ENCODE assay signal across 10 cellular contexts in the genomic region with DNA sequence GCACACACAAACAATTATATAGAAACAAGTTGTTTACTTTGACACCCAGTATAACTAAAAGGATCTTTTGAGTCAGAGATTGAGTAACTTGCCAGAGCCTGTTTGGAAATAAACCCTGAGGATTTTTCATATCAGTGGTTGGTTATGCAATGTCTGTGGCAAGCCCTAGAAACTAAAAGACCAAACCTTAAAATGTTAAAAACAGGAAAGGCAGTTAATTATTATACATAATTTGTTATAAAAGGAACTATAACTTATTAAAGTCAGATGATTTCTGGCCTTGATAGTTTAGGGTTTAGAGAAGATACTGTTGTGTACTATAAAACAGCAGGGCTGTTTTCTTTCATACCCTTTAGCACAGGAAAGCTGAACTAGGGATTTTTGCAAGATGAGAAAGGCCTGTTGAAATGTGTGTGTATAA. TPM values are rescaled to one million over a fixed set of nuclear protein-coding genes. Genes with fewer than 3 reads are reported as not detected.
DNase-seq lines count a peak whose midpoint lies in the region; ATAC-seq and TF ChIP-seq lines count a peak whose summit lies in the region.
"Had no signal": no experiment of that assay in that cellular context is flagged by ENCODE, and none has a peak within 500 bp of the region (broad histone marks: within the 10 kb centered on the region; RNA-seq: fewer than 3 reads in every experiment).

No MANE protein-coding gene starts in this region.

- peak overlapping the region; percentile 29 for H3K27ac ChIP-seq in smooth muscle cell (ENCODE audit: low read depth)
- no peak overlapping the region for H3K27ac ChIP-seq in OCI-LY7 (ENCODE audit: low read depth, low read length, poor library complexity, severe bottlenecking)

- H3K27me3 ChIP-seq in smooth muscle cell (ENCODE audit: low read depth) = no peaks in the 10 kb centered on the region

- peaks cover 3% of the 10 kb centered on the region for H3K36me3 ChIP-seq in smooth muscle cell (ENCODE audit: low read depth)
- H3K36me3 ChIP-seq in OCI-LY7 (ENCODE audit: insufficient read depth, low read length) = peaks cover 45% of the 10 kb centered on the region; the same call in 1 of the 2 replicates

- ATAC-seq in HG02678 (IDR thresholded peaks at IDR 0.05; ENCODE audit: unreplicated experiment) = no peak

- BruUV-seq in OCI-LY7 (replicated peaks; lab: Mats Ljungman, UMichigan) = no TSS peak

- H3K4me2 ChIP-seq in smooth muscle cell (peak overlapping the region; percentile 38), OCI-LY7 (ENCODE audit: low read length) (no peak overlapping the region)

- intact Hi-C loops in OCI-LY7 (cut with micrococcal nuclease; ENCODE audit: unreplicated experiment) = no loop called here

- DNase-seq in HFFc6 (peak; percentile 54), glomerular visceral epithelial cell (ENCODE audit: extremely low spot score) (peak; percentile 32), smooth muscle cell (lab: John Stamatoyannopoulos, UW; ENCODE audit: unreplicated experiment) (no peak), OCI-LY7 (ENCODE audit: low spot score) (no peak), progenitor cell of endocrine pancreas (ENCODE audit: low spot score, unreplicated experiment) (no peak), RPMI8226 (no peak)
- DNase-seq in activated CD4-positive, alpha-beta memory T cell treated with anti-CD3 and anti-CD28 coated beads, Interleukin-2, amount 10 ng/mL, durations not matched to agents 7 days and 5 days = no peak
- DNase-seq: activated CD4-positive, alpha-beta T cell treated with anti-CD3 and anti-CD28 coated beads for 4 hours; NCI-H1694 treated with DMSO at 0.1 percent for 48 hours had no signal

- H4K20me1 ChIP-seq in smooth muscle cell (ENCODE audit: low read depth) (no peaks in the 10 kb centered on the region), OCI-LY7 (ENCODE audit: insufficient read depth, low read length) (no peaks in the 10 kb centered on the region)

- H3K79me2 ChIP-seq in smooth muscle cell (ENCODE audit: low read depth) = no peaks in the 10 kb centered on the region
- no peaks in the 10 kb centered on the region for H3K79me2 ChIP-seq in OCI-LY7 (ENCODE audit: insufficient read depth, low read depth, low read length)

- H3K9me3 Mint-ChIP-seq in HFFc6 = no peaks in the 10 kb centered on the region
- no peaks in the 10 kb centered on the region for H3K9me3 Mint-ChIP-seq in activated CD4-positive, alpha-beta memory T cell treated with anti-CD3 and anti-CD28 coated beads, Interleukin-2, amount 10 ng/mL, durations not matched to agents 7 days and 5 days
- no peaks in the 10 kb centered on the region for H3K9me3 Mint-ChIP-seq in progenitor cell of endocrine pancreas (ENCODE audit: low read depth)

- H3K4me3 ChIP-seq in smooth muscle cell (no peak overlapping the region), OCI-LY7 (ENCODE audit: low read depth, low read length, poor library complexity, severe bottlenecking) (no peak overlapping the region)

- H3K4me3 Mint-ChIP-seq in HFFc6 (no peak overlapping the region), progenitor cell of endocrine pancreas (ENCODE audit: low read depth) (no peak overlapping the region)
- no peak overlapping the region for H3K4me3 Mint-ChIP-seq in activated CD4-positive, alpha-beta memory T cell treated with anti-CD3 and anti-CD28 coated beads, Interleukin-2, amount 10 ng/mL, durations not matched to agents 7 days and 5 days

- POLR2A ChIA-PET in activated CD4-positive, alpha-beta memory T cell treated with anti-CD3 and anti-CD28 coated beads, Interleukin-2, amount 10 ng/mL, durations not matched to agents 7 days and 5 days (lab: Charles Lee) = no interaction called here
- POLR2A ChIA-PET in OCI-LY7 (lab: Charles Lee) = no interaction called here

- H3K9me3 ChIP-seq in smooth muscle cell (replicated peaks; ENCODE audit: low read depth) (no peaks in the 10 kb centered on the region), OCI-LY7 (ENCODE audit: low read length) (no peaks in the 10 kb centered on the region)

- H3K36me3 Mint-ChIP-seq in HFFc6 (ENCODE audit: low read depth) = peaks cover 11% of the 10 kb centered on the region; the same call in 1 of the 2 replicates
- peaks cover 31% of the 10 kb centered on the region for H3K36me3 Mint-ChIP-seq in activated CD4-positive, alpha-beta memory T cell treated with anti-CD3 and anti-CD28 coated beads, Interleukin-2, amount 10 ng/mL, durations not matched to agents 7 days and 5 days (ENCODE audit: low read depth)
- peaks cover 15% of the 10 kb centered on the region for H3K36me3 Mint-ChIP-seq in progenitor cell of endocrine pancreas (ENCODE audit: insufficient read depth)

- CTCF ChIA-PET in activated CD4-positive, alpha-beta memory T cell treated with anti-CD3 and anti-CD28 coated beads, Interleukin-2, amount 10 ng/mL, durations not matched to agents 7 days and 5 days (lab: Charles Lee) = no interaction called here
- CTCF ChIA-PET in OCI-LY7 (lab: Charles Lee; ENCODE audit: unreplicated experiment) = no interaction called here

- H3K4me1 ChIP-seq in smooth muscle cell (ENCODE audit: low read depth) (no peaks in the 10 kb centered on the region), OCI-LY7 (ENCODE audit: insufficient read depth, low read length, poor library complexity, severe bottlenecking) (no peaks in the 10 kb centered on the region)

- H3K27ac Mint-ChIP-seq in HFFc6 = peak overlapping the region; percentile 62
- H3K27ac Mint-ChIP-seq in activated CD4-positive, alpha-beta memory T cell treated with anti-CD3 and anti-CD28 coated beads, Interleukin-2, amount 10 ng/mL, durations not matched to agents 7 days and 5 days = peak overlapping the region; percentile 16
- H3K27ac Mint-ChIP-seq in progenitor cell of endocrine pancreas = no peak overlapping the region

- H3K9me2 ChIP-seq in OCI-LY7 (ENCODE audit: insufficient read depth, low read length) = no peaks in the 10 kb centered on the region

- TF ChIP-seq CTCF in HFFc6 (IDR thresholded peaks at IDR 0.05) = no peak
- no peak for TF ChIP-seq CTCF in smooth muscle cell (IDR thresholded peaks at IDR 0.05; ENCODE audit: borderline replicate concordance, insufficient read depth, poor library complexity, severe bottlenecking)
- TF ChIP-seq CTCF in OCI-LY7 (conservative IDR thresholded peaks at IDR 0.05; ENCODE audit: low read length) = no peak
- TF ChIP-seq CTCF in progenitor cell of endocrine pancreas (IDR thresholded peaks at IDR 0.05; ENCODE audit: unreplicated experiment) = no peak

- no peak overlapping the region for H3K9ac ChIP-seq in smooth muscle cell (ENCODE audit: low read depth)

- H2AFZ ChIP-seq in smooth muscle cell (ENCODE audit: low read depth) (no peak overlapping the region), OCI-LY7 (ENCODE audit: low read length) (no peak overlapping the region)

- H3F3A ChIP-seq in smooth muscle cell (ENCODE audit: low read depth) = no peaks in the 10 kb centered on the region

- H3K4me1 Mint-ChIP-seq in HFFc6 (ENCODE audit: low read depth) (peaks cover 10% of the 10 kb centered on the region), progenitor cell of endocrine pancreas (ENCODE audit: low read depth) (no peaks in the 10 kb centered on the region)
- peaks cover 5% of the 10 kb centered on the region for H3K4me1 Mint-ChIP-seq in activated CD4-positive, alpha-beta memory T cell treated with anti-CD3 and anti-CD28 coated beads, Interleukin-2, amount 10 ng/mL, durations not matched to agents 7 days and 5 days

- H3K27me3 Mint-ChIP-seq in HFFc6 (ENCODE audit: insufficient read depth) (no peaks in the 10 kb centered on the region), progenitor cell of endocrine pancreas (no peaks in the 10 kb centered on the region)
- no peaks in the 10 kb centered on the region for H3K27me3 Mint-ChIP-seq in activated CD4-positive, alpha-beta memory T cell treated with anti-CD3 and anti-CD28 coated beads, Interleukin-2, amount 10 ng/mL, durations not matched to agents 7 days and 5 days

RNA-seq across cellular contexts. Expression of a gene that starts 44.1 kb away (rescaled TPM):
- total RNA-seq in HFFc6 (2021; fragmentation: NEBNext Ultra II Directional; extraction: Animal tissue kit (Norgen Biotek cat#: 25700)) = 10 to 100 TPM; 34.5 to 44.6 (median 40.2) TPM
- total RNA-seq in activated CD4-positive, alpha-beta memory T cell treated with anti-CD3 and anti-CD28 coated beads, Interleukin-2, amount 10 ng/mL, durations not matched to agents 7 days and 5 days = 10 to 100 TPM; 41.8 to 44.5 TPM
- total RNA-seq in smooth muscle cell (40.6 and 55.1 TPM in 2 replicates), OCI-LY7 (2022) (24.4 and 25.9 TPM in 2 replicates), progenitor cell of endocrine pancreas (61.7 and 62.8 TPM in 2 replicates)
- polyA plus RNA-seq in smooth muscle cell = 34.5 and 37.7 TPM in 2 replicates
- total RNA-seq in OCI-LY7 (2014; rRNA removed; shearing (Covaris generic)) = 16.9 and 28.0 TPM in 2 replicates

RNA-seq across cellular contexts. Expression of a gene that starts 56.9 kb away (rescaled TPM):
- 1 to 10 TPM; 1.5 to 3.0 (median 2.3) TPM for total RNA-seq in HFFc6 (2021; fragmentation: NEBNext Ultra II Directional; extraction: Animal tissue kit (Norgen Biotek cat#: 25700))
- total RNA-seq in activated CD4-positive, alpha-beta memory T cell treated with anti-CD3 and anti-CD28 coated beads, Interleukin-2, amount 10 ng/mL, durations not matched to agents 7 days and 5 days = 1 to 10 TPM; 1.4 to 1.6 TPM
- 1.5 and 4.3 TPM in 2 replicates for total RNA-seq in smooth muscle cell
- polyA plus RNA-seq in smooth muscle cell = 3.3 and 4.3 TPM in 2 replicates
- 2.8 and 4.0 TPM in 2 replicates for total RNA-seq in OCI-LY7 (2014; rRNA removed; shearing (Covaris generic))
- 7.9 and 9.0 TPM in 2 replicates for total RNA-seq in OCI-LY7 (2022)
- total RNA-seq in progenitor cell of endocrine pancreas = 2.0 and 2.7 TPM in 2 replicates

Comparison
In these comparisons a context has a peak if more than half of its experiments do, and no peak if none do; other contexts are left out.
1. DNase-seq: peak in HFFc6 (single experiment) and glomerular visceral epithelial cell (single experiment); none in activated CD4-positive, alpha-beta memory T cell treated with anti-CD3 and anti-CD28 coated beads, Interleukin-2, amount 10 ng/mL, durations not matched to agents 7 days and 5 days (single experiment), smooth muscle cell (single experiment), OCI-LY7 (single experiment), progenitor cell of endocrine pancreas (single experiment) and RPMI8226 (single experiment).